17 cellular contexts compared by ENCODE assay signal in the genomic region with DNA sequence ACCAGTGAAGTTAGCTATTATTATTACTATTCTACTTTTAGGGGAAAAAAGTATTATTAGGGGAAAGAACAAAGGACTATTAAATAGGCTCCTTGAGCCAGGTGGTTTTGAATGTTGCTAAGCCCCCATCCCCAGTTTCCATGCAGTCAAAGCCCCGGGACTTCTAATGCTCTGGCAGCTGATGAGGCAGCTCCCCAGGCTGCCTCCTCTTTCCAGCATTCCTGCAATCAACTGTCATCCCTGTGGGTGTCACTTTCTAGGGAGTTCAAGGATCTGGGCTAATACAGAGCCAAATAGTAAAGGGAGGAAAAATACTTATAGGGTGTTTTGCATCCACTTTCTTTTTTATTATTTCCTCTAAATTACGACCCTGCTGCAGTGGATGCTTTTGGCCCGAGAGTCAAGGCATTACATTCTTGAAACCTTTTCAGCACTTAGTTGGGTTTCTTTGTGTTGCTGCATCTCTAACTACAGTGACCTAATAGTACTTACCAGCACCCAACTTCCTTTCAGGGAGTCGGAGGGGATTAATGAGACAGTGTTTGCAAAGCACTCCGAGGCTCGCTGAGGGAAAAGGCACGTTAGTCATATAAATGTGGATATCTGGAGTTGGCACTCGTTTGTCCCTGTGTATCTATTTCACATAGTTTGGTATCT.
DNase-seq lines count a peak whose midpoint lies in the region; ATAC-seq, FAIRE-seq and TF ChIP-seq lines count a peak whose summit lies in the region.
"Had no signal": no experiment of that assay in that cellular context is flagged by ENCODE, and none has a peak within 500 bp of the region (broad histone marks: within the 10 kb centered on the region; RNA-seq: fewer than 3 reads in every experiment).

No MANE protein-coding gene starts in this region.

- 16% methylated on average over 8 of the region's 8 CpGs for WGBS in smooth muscle cell (ENCODE audit: low lambda C conversion rate)

- H3K9me3 Mint-ChIP-seq in T-helper 2 cell treated with Interferon-gamma antibody and Interleukin-4, amounts not matched to agents 5 μg/mL and 100 μg/mL, for 36 hours = no peaks in the 10 kb centered on the region
- H3K9me3 Mint-ChIP-seq in CD8-positive, alpha-beta memory T cell = peaks cover 0 to 5% (median 0%) of the 10 kb centered on the region in 5 donors
- no peaks in the 10 kb centered on the region for H3K9me3 Mint-ChIP-seq in CD8-positive, alpha-beta T cell

- intact Hi-C loops in CD8-positive, alpha-beta T cell (cut with DNase I, micrococcal nuclease) = no loop called here

- no peaks in the 10 kb centered on the region for H3K27me3 Mint-ChIP-seq in T-helper 2 cell treated with Interferon-gamma antibody and Interleukin-4, amounts not matched to agents 5 μg/mL and 100 μg/mL, for 36 hours (ENCODE audit: low read depth)
- peaks cover 0 to 3% of the 10 kb centered on the region in 2 donors for H3K27me3 Mint-ChIP-seq in CD8-positive, alpha-beta memory T cell
- peaks cover 8% of the 10 kb centered on the region for H3K27me3 Mint-ChIP-seq in CD8-positive, alpha-beta T cell (ENCODE audit: low read depth)

- H3K9ac ChIP-seq in HUES48 (ENCODE audit: low read depth, low read length) (no peak overlapping the region), smooth muscle cell (ENCODE audit: low read depth) (no peak overlapping the region)
- H3K9ac ChIP-seq: SK-N-SH had no signal

- H3K27ac ChIP-seq in HUES48 (ENCODE audit: low read depth, low read length) (peak overlapping the region; percentile 8), smooth muscle cell (ENCODE audit: low read depth) (no peak overlapping the region)
- H3K27ac ChIP-seq in CD8-positive, alpha-beta memory T cell (ENCODE audit: low read depth, low read length) = no peak overlapping the region
- no peak overlapping the region for H3K27ac ChIP-seq in CD8-positive, alpha-beta T cell (ENCODE audit: low read depth, low read length)
- H3K27ac ChIP-seq: PC-9 had no signal

- H3K4me3 ChIP-seq in HUES48 (ENCODE audit: low read depth, low read length) (no peak overlapping the region), bronchial epithelial cell (ENCODE audit: low read depth, low read length) (no peak overlapping the region), smooth muscle cell (peak overlapping the region; percentile 7)
- no peak overlapping the region for H3K4me3 ChIP-seq in CD8-positive, alpha-beta memory T cell (ENCODE audit: low read length)
- H3K4me3 ChIP-seq in CD8-positive, alpha-beta T cell (ENCODE audit: low read depth, low read length) = no peak overlapping the region
- H3K4me3 ChIP-seq: PC-9 had no signal

- peak overlapping the region; percentile 74 for H3K4me2 ChIP-seq in smooth muscle cell
- H3K4me2 ChIP-seq: PC-9, SK-N-SH had no signal

- FAIRE-seq in bronchial epithelial cell (lab: Jason Lieb, UNC) = no peak
- FAIRE-seq: HTR-8/SVneo had no signal

- H2AFZ ChIP-seq in smooth muscle cell (ENCODE audit: low read depth) = peak overlapping the region; percentile 18
- H2AFZ ChIP-seq: PC-9 had no signal

- H3K4me1 Mint-ChIP-seq in T-helper 2 cell treated with Interferon-gamma antibody and Interleukin-4, amounts not matched to agents 5 μg/mL and 100 μg/mL, for 36 hours (ENCODE audit: low read depth) = no peaks in the 10 kb centered on the region
- no peaks in the 10 kb centered on the region for H3K4me1 Mint-ChIP-seq in CD8-positive, alpha-beta memory T cell
- no peaks in the 10 kb centered on the region for H3K4me1 Mint-ChIP-seq in CD8-positive, alpha-beta T cell (ENCODE audit: low read depth)
- H3K4me1 Mint-ChIP-seq: CD4-positive, alpha-beta memory T cell had no signal

- H3K4me1 ChIP-seq in HUES48 (ENCODE audit: control insufficient read depth, insufficient read depth, low read length) (peaks cover 16% of the 10 kb centered on the region), smooth muscle cell (ENCODE audit: low read depth) (peaks cover 15% of the 10 kb centered on the region)
- no peaks in the 10 kb centered on the region for H3K4me1 ChIP-seq in CD8-positive, alpha-beta memory T cell (ENCODE audit: insufficient read depth, low read length)
- H3K4me1 ChIP-seq in CD8-positive, alpha-beta T cell (ENCODE audit: insufficient read depth, low read length) = no peaks in the 10 kb centered on the region

- H3K4me3 Mint-ChIP-seq in T-helper 2 cell treated with Interferon-gamma antibody and Interleukin-4, amounts not matched to agents 5 μg/mL and 100 μg/mL, for 36 hours = no peak overlapping the region
- no peak overlapping the region for H3K4me3 Mint-ChIP-seq in CD8-positive, alpha-beta memory T cell
- no peak overlapping the region for H3K4me3 Mint-ChIP-seq in CD8-positive, alpha-beta T cell
- H3K4me3 Mint-ChIP-seq: CD4-positive, alpha-beta memory T cell; H9 had no signal

- H3F3A ChIP-seq in smooth muscle cell (ENCODE audit: low read depth) = no peaks in the 10 kb centered on the region

- no peak for TF ChIP-seq CTCF in bronchial epithelial cell (IDR thresholded peaks at IDR 0.05; ENCODE audit: insufficient read depth, low read length, severe bottlenecking)
- TF ChIP-seq CTCF in smooth muscle cell (IDR thresholded peaks at IDR 0.05; ENCODE audit: borderline replicate concordance, insufficient read depth, poor library complexity, severe bottlenecking) = no peak
- no peak for TF ChIP-seq CTCF in CD8-positive, alpha-beta T cell (IDR thresholded peaks at IDR 0.05)

- ATAC-seq in CD8-positive, alpha-beta T cell = no peak

- POLR2A ChIA-PET in CD8-positive, alpha-beta memory T cell (lab: Charles Lee) = no interaction called here
- POLR2A ChIA-PET in CD8-positive, alpha-beta T cell (lab: Charles Lee) = no interaction called here

- H3K36me3 ChIP-seq in HUES48 (ENCODE audit: control insufficient read depth, insufficient read depth, low read length) (no peaks in the 10 kb centered on the region), bronchial epithelial cell (ENCODE audit: control insufficient read depth, insufficient read depth, low read length) (no peaks in the 10 kb centered on the region), smooth muscle cell (ENCODE audit: low read depth) (no peaks in the 10 kb centered on the region)
- no peaks in the 10 kb centered on the region for H3K36me3 ChIP-seq in CD8-positive, alpha-beta memory T cell (ENCODE audit: insufficient read depth, low read length)
- no peaks in the 10 kb centered on the region for H3K36me3 ChIP-seq in CD8-positive, alpha-beta T cell (ENCODE audit: insufficient read depth, low read length)
- H3K36me3 ChIP-seq: BE2C had no signal

- peak; percentile 22 for DNase-seq in bronchial epithelial cell (ENCODE audit: low read depth)
- peak; percentile 11 for DNase-seq in left kidney (ENCODE audit: low read depth, low spot score)
- no peak for DNase-seq in smooth muscle cell (lab: John Stamatoyannopoulos, UW; ENCODE audit: unreplicated experiment)
- DNase-seq in T-helper 2 cell treated with Interferon-gamma antibody and Interleukin-4, amounts not matched to agents 5 μg/mL and 100 μg/mL, for 36 hours (ENCODE audit: low spot score) = no peak
- DNase-seq in SHP77 treated with DMSO at 0.1 percent for 48 hours (lab: John Stamatoyannopoulos, UW) = no peak
- DNase-seq in CD8-positive, alpha-beta memory T cell = no peak
- DNase-seq in CD8-positive, alpha-beta T cell = no peak
- DNase-seq: BE2C; CD4-positive, alpha-beta memory T cell; H9; NCI-H1436 treated with DMSO at 0.1 percent for 48 hours; NCI-H2081; NCI-H226; PC-9; SK-N-SH had no signal

- CTCF ChIA-PET in CD8-positive, alpha-beta memory T cell (lab: Charles Lee) = no interaction called here
- CTCF ChIA-PET in CD8-positive, alpha-beta T cell (lab: Charles Lee) = no interaction called here

- no peaks in the 10 kb centered on the region for H3K36me3 Mint-ChIP-seq in T-helper 2 cell treated with Interferon-gamma antibody and Interleukin-4, amounts not matched to agents 5 μg/mL and 100 μg/mL, for 36 hours (ENCODE audit: low read depth)
- no peaks in the 10 kb centered on the region for H3K36me3 Mint-ChIP-seq in CD8-positive, alpha-beta memory T cell
- H3K36me3 Mint-ChIP-seq in CD8-positive, alpha-beta T cell = no peaks in the 10 kb centered on the region
- H3K36me3 Mint-ChIP-seq: CD4-positive, alpha-beta memory T cell had no signal

- H3K27me3 ChIP-seq in HUES48 (ENCODE audit: control insufficient read depth, insufficient read depth, low read length) = no peaks in the 10 kb centered on the region; the same call in 1 of the 2 replicates
- H3K27me3 ChIP-seq in bronchial epithelial cell (ENCODE audit: control insufficient read depth, insufficient read depth, low read length) = no peaks in the 10 kb centered on the region
- no peaks in the 10 kb centered on the region for H3K27me3 ChIP-seq in smooth muscle cell (ENCODE audit: low read depth)
- H3K27me3 ChIP-seq in CD8-positive, alpha-beta memory T cell (ENCODE audit: insufficient read depth, low read length, poor library complexity, severe bottlenecking) = no peaks in the 10 kb centered on the region
- H3K27me3 ChIP-seq in CD8-positive, alpha-beta T cell (ENCODE audit: insufficient read depth, low read length) = no peaks in the 10 kb centered on the region
- H3K27me3 ChIP-seq: BE2C had no signal

- H3K79me2 ChIP-seq in smooth muscle cell (ENCODE audit: low read depth) = no peaks in the 10 kb centered on the region

- H4K20me1 ChIP-seq in smooth muscle cell (ENCODE audit: low read depth) = no peaks in the 10 kb centered on the region

- no peaks in the 10 kb centered on the region for H3K9me3 ChIP-seq in HUES48 (ENCODE audit: control insufficient read depth, insufficient read depth, low read length)
- H3K9me3 ChIP-seq in smooth muscle cell (replicated peaks; ENCODE audit: low read depth) = no peaks in the 10 kb centered on the region
- H3K9me3 ChIP-seq in CD8-positive, alpha-beta memory T cell (ENCODE audit: low read length) = no peaks in the 10 kb centered on the region
- H3K9me3 ChIP-seq in CD8-positive, alpha-beta T cell (ENCODE audit: low read length) = no peaks in the 10 kb centered on the region
- H3K9me3 ChIP-seq: BE2C, SK-N-SH had no signal

- no peak overlapping the region for H3K27ac Mint-ChIP-seq in T-helper 2 cell treated with Interferon-gamma antibody and Interleukin-4, amounts not matched to agents 5 μg/mL and 100 μg/mL, for 36 hours
- H3K27ac Mint-ChIP-seq in CD8-positive, alpha-beta memory T cell = no peak overlapping the region
- H3K27ac Mint-ChIP-seq in CD8-positive, alpha-beta T cell = no peak overlapping the region
- H3K27ac Mint-ChIP-seq: CD4-positive, alpha-beta memory T cell; H9 had no signal

Comparison
In these comparisons a context has a peak if more than half of its experiments do, and no peak if none do; other contexts are left out.
1. DNase-seq: peak in bronchial epithelial cell (single experiment) and left kidney (single experiment); none in smooth muscle cell (single experiment), T-helper 2 cell treated with Interferon-gamma antibody and Interleukin-4, amounts not matched to agents 5 μg/mL and 100 μg/mL, for 36 hours (single experiment), SHP77 treated with DMSO at 0.1 percent for 48 hours (single experiment), CD8-positive, alpha-beta memory T cell (0 of 5) and CD8-positive, alpha-beta T cell (0 of 7).